Comparison of ENCODE assay signal across 20 cellular contexts in the genomic region with DNA sequence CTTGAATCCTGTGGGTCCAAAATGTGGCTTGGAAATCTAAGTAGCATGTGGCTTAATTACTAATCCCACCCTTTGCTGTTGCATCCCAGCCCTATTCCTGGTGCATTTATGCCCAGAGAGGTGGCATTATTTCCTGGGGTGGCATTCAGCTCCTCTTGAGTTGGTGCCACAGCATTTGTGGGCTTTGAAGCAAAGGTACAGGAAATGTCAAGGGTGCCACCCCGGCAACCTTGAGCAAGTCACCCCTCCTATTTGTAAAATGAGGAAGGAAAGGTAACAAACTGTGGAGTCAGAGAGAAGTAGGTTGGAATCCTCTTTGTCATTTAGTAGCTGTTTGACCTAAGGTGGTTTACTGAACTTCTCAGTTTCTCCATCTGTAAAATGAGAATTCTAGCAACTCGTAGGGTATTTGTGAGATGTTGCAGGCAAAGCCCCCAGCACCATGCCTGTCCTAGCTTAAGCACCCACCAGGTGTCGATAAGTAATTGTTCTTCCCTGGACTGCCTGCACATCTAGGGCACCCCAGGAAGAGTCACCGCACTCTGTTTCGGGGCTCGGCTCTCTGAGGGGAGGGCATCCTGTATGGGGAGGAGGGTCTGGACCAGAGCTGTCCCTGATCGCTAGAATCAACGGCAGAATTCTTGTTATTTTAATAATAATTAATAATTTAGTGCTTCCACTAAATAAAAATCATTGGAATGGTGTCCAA. TPM values are rescaled to one million over a fixed set of nuclear protein-coding genes. Genes with fewer than 3 reads are reported as not detected.
A peak's percentile ranks its signal among the peaks of the same experiment; 100 is the strongest.
DNase-seq lines count a peak whose midpoint lies in the region; ATAC-seq, FAIRE-seq and TF ChIP-seq lines count a peak whose summit lies in the region.
"Had no signal": no experiment of that assay in that cellular context is flagged by ENCODE, and none has a peak within 500 bp of the region (broad histone marks: within the 10 kb centered on the region; RNA-seq: fewer than 3 reads in every experiment).

No MANE protein-coding gene starts in this region.

- peaks cover 5% of the 10 kb centered on the region for H3K36me3 ChIP-seq in CD4-positive, alpha-beta memory T cell (ENCODE audit: insufficient read depth, low read length)
- H3K36me3 ChIP-seq in neutrophil (peaks cover 42% of the 10 kb centered on the region), tibial nerve (no peaks in the 10 kb centered on the region)
- H3K36me3 ChIP-seq: HAP-1, upper lobe of right lung had no signal

- CTCF ChIA-PET in CD4-positive, alpha-beta memory T cell (lab: Charles Lee; ENCODE audit: partially characterized antibody): interaction anchor here (1.0 to 9.8 kb wide), 5 partner anchors 8 to 34 kb away, joined by 4 to 95 read pairs (median 13); no protein-coding TSS in a partner anchor
- CTCF ChIA-PET in activated CD8-positive, alpha-beta memory T cell treated with anti-CD3 and anti-CD28 coated beads, Interleukin-2, amount 10 ng/mL, durations not matched to agents 7 days and 5 days (lab: Charles Lee): interaction anchor here (1.6 to 4.4 kb wide), 2 partner anchors 31 to 178 kb away, joined by 4 to 30 read pairs; no protein-coding TSS in a partner anchor
- CTCF ChIA-PET in MCF 10A (lab: Yijun Ruan, JAX): interaction anchor here (0.6 to 5.2 kb wide), 26 partner anchors 9 to 1020 kb away, joined by 3 to 35 read pairs (median 4); no protein-coding TSS in a partner anchor

- no TSS peak for BruUV-seq in MCF 10A (replicated peaks; lab: Mats Ljungman, UMichigan)

- H3K27ac ChIP-seq in CD4-positive, alpha-beta memory T cell (ENCODE audit: low read depth, low read length): no peak overlapping the region
- H3K27ac ChIP-seq in neutrophil (peak overlapping the region; percentile 92), tibial nerve (no peak overlapping the region)
- H3K27ac ChIP-seq: upper lobe of right lung had no signal

- TF ChIP-seq CTCF in neutrophil (IDR thresholded peaks at IDR 0.05): peak; percentile 17
- no peak for TF ChIP-seq CTCF in MCF 10A (IDR thresholded peaks at IDR 0.05; ENCODE audit: unreplicated experiment)
- TF ChIP-seq CTCF in tibial nerve (IDR thresholded peaks at IDR 0.05): no peak

- intact Hi-C loops in CD4-positive, alpha-beta memory T cell (cut with micrococcal nuclease): no loop called here
- intact Hi-C loops in MCF 10A (cut with micrococcal nuclease): loop anchor here (5.0 to 10.0 kb wide), 2 partner anchors 149 to 221 kb away; partner anchors contain the start of gene ACAN

- H3K4me1 Mint-ChIP-seq in CD4-positive, alpha-beta memory T cell: peaks cover 47 to 91% (median 66%) of the 10 kb centered on the region in 4 donors
- peaks cover 12% of the 10 kb centered on the region for H3K4me1 Mint-ChIP-seq in activated CD8-positive, alpha-beta memory T cell treated with anti-CD3 and anti-CD28 coated beads, Interleukin-2, amount 10 ng/mL, durations not matched to agents 7 days and 5 days
- H3K4me1 Mint-ChIP-seq in MCF 10A (ENCODE audit: insufficient read depth, unreplicated experiment): peaks cover 34% of the 10 kb centered on the region

- peak overlapping the region in 7 of 8 donors; percentile 55 to 84 (median 67) for H3K4me3 Mint-ChIP-seq in CD4-positive, alpha-beta memory T cell
- H3K4me3 Mint-ChIP-seq in activated CD8-positive, alpha-beta memory T cell treated with anti-CD3 and anti-CD28 coated beads, Interleukin-2, amount 10 ng/mL, durations not matched to agents 7 days and 5 days: no peak overlapping the region
- H3K4me3 Mint-ChIP-seq in MCF 10A (ENCODE audit: unreplicated experiment): no peak overlapping the region

- no peak for TF ChIP-seq EP300 in tibial nerve (IDR thresholded peaks at IDR 0.05)

- peaks cover 72% of the 10 kb centered on the region for H3K4me1 ChIP-seq in CD4-positive, alpha-beta memory T cell (ENCODE audit: insufficient read depth, low read length)
- H3K4me1 ChIP-seq in neutrophil (ENCODE audit: control insufficient read depth in 1 of 2, insufficient read depth in 1 of 2, low read depth in 1 of 2, low read length in 1 of 2): peaks cover 50 to 66% of the 10 kb centered on the region in 2 experiments
- H3K4me1 ChIP-seq in tibial nerve: peaks cover 0 to 45% (median 10%) of the 10 kb centered on the region in 4 donors
- H3K4me1 ChIP-seq: HAP-1, upper lobe of right lung had no signal

- H3K27me3 Mint-ChIP-seq in CD4-positive, alpha-beta memory T cell: no peaks in the 10 kb centered on the region
- no peaks in the 10 kb centered on the region for H3K27me3 Mint-ChIP-seq in activated CD8-positive, alpha-beta memory T cell treated with anti-CD3 and anti-CD28 coated beads, Interleukin-2, amount 10 ng/mL, durations not matched to agents 7 days and 5 days
- H3K27me3 Mint-ChIP-seq in MCF 10A (ENCODE audit: insufficient read depth, unreplicated experiment): no peaks in the 10 kb centered on the region

- FAIRE-seq in GM18507 (lab: Jason Lieb, UNC): peak; percentile 38

- no peak for TF ChIP-seq POLR2A in tibial nerve (IDR thresholded peaks at IDR 0.05)

- peak overlapping the region; percentile 65 to 90 (median 81) for H3K27ac Mint-ChIP-seq in CD4-positive, alpha-beta memory T cell
- H3K27ac Mint-ChIP-seq in activated CD8-positive, alpha-beta memory T cell treated with anti-CD3 and anti-CD28 coated beads, Interleukin-2, amount 10 ng/mL, durations not matched to agents 7 days and 5 days: no peak overlapping the region
- no peak overlapping the region for H3K27ac Mint-ChIP-seq in MCF 10A (ENCODE audit: low read depth, unreplicated experiment)

- POLR2A ChIA-PET in CD4-positive, alpha-beta memory T cell (lab: Charles Lee; ENCODE audit: partially characterized antibody): interaction anchor here (1.5 to 9.2 kb wide), 3 partner anchors 29 to 189 kb away, joined by 4 to 113 read pairs (median 13); partner anchors contain the start of genes MRPL46 and MRPS11
- POLR2A ChIA-PET in MCF 10A (lab: Yijun Ruan, JAX): interaction anchor here (0.7 to 1.2 kb wide), 2 partner anchors 241 to 361 kb away, joined by 3 to 4 read pairs; no protein-coding TSS in a partner anchor

- DNase-seq in CD4-positive, alpha-beta memory T cell: no peak
- no peak for DNase-seq in GM18507 (ENCODE audit: extremely low spot score, insufficient read length, low read depth)
- DNase-seq in activated CD8-positive, alpha-beta memory T cell treated with anti-CD3 and anti-CD28 coated beads, Interleukin-2, amount 10 ng/mL, durations not matched to agents 7 days and 5 days: peak; percentile 33
- DNase-seq in cerebellar cortex (ENCODE audit: low spot score): no peak
- DNase-seq in MCF 10A (ENCODE audit: unreplicated experiment): no peak
- DNase-seq in tibial nerve (ENCODE audit: low spot score in 2 of 2): no peak
- no peak for DNase-seq in GM19240 (ENCODE audit: insufficient read length, low spot score)
- DNase-seq: aorta; Calu3; left ventricle myocardium superior; NCI-H1417 treated with DMSO at 0.1 percent for 48 hours; NCI-H2171; NCI-H774; occipital lobe; PC-3; right cardiac atrium; stimulated activated naive CD4-positive, alpha-beta T cell treated with Interleukin-2 at 50 U/mL for 16 hours; upper lobe of right lung had no signal

- no peaks in the 10 kb centered on the region for H3K27me3 ChIP-seq in CD4-positive, alpha-beta memory T cell (ENCODE audit: insufficient read depth, low read length)
- no peaks in the 10 kb centered on the region for H3K27me3 ChIP-seq in neutrophil
- H3K27me3 ChIP-seq in tibial nerve: no peaks in the 10 kb centered on the region
- H3K27me3 ChIP-seq: upper lobe of right lung had no signal

- peaks cover 20 to 36% of the 10 kb centered on the region in 2 donors for H3K36me3 Mint-ChIP-seq in CD4-positive, alpha-beta memory T cell
- H3K36me3 Mint-ChIP-seq in activated CD8-positive, alpha-beta memory T cell treated with anti-CD3 and anti-CD28 coated beads, Interleukin-2, amount 10 ng/mL, durations not matched to agents 7 days and 5 days: peaks cover 28% of the 10 kb centered on the region
- H3K36me3 Mint-ChIP-seq in MCF 10A (ENCODE audit: insufficient read depth, unreplicated experiment): no peaks in the 10 kb centered on the region

- 89 to 90% methylated on average over 8 of the region's 8 CpGs for WGBS in tibial nerve, 2 donors

- peak overlapping the region in 1 of 2 donors; percentile 39 for H3K4me3 ChIP-seq in CD4-positive, alpha-beta memory T cell (ENCODE audit: low read length in 2 of 2)
- H3K4me3 ChIP-seq in neutrophil (ENCODE audit: low read depth in 1 of 2, low read length in 1 of 2): peak overlapping the region; percentile 28 to 42
- H3K4me3 ChIP-seq in tibial nerve: no peak overlapping the region
- H3K4me3 ChIP-seq: HAP-1, upper lobe of right lung had no signal

- no peaks in the 10 kb centered on the region for H3K9me3 ChIP-seq in CD4-positive, alpha-beta memory T cell (ENCODE audit: control insufficient read depth in 1 of 2, low read length in 2 of 2)
- H3K9me3 ChIP-seq in neutrophil (no peaks in the 10 kb centered on the region), tibial nerve (no peaks in the 10 kb centered on the region)
- H3K9me3 ChIP-seq: HAP-1, upper lobe of right lung had no signal

- H3K9me3 Mint-ChIP-seq in CD4-positive, alpha-beta memory T cell: no peaks in the 10 kb centered on the region
- no peaks in the 10 kb centered on the region for H3K9me3 Mint-ChIP-seq in activated CD8-positive, alpha-beta memory T cell treated with anti-CD3 and anti-CD28 coated beads, Interleukin-2, amount 10 ng/mL, durations not matched to agents 7 days and 5 days (ENCODE audit: low read depth)
- no peaks in the 10 kb centered on the region for H3K9me3 Mint-ChIP-seq in MCF 10A (ENCODE audit: unreplicated experiment)

- ATAC-seq in activated CD8-positive, alpha-beta memory T cell treated with anti-CD3 and anti-CD28 coated beads, Interleukin-2, amount 10 ng/mL, durations not matched to agents 7 days and 5 days: no peak
- ATAC-seq: left ventricle myocardium superior, PC-3, right cardiac atrium, upper lobe of right lung had no signal

RNA-seq across cellular contexts. Expression of gene ISG20, which starts 17.1 kb away (rescaled TPM):
- total RNA-seq in CD4-positive, alpha-beta memory T cell: 100 to 1,000 TPM; 144 to 153 TPM
- 100 to 1,000 TPM; 494 to 667 TPM for polyA plus RNA-seq in CD4-positive, alpha-beta memory T cell
- 100 to 1,000 TPM; 155 to 379 TPM for total RNA-seq in activated CD8-positive, alpha-beta memory T cell treated with anti-CD3 and anti-CD28 coated beads, Interleukin-2, amount 10 ng/mL, durations not matched to agents 7 days and 5 days
- total RNA-seq in MCF 10A (2022) (9.7 and 20.0 TPM in 2 replicates), tibial nerve (10 to 100 TPM; 18.2 to 34.5 (median 23.8) TPM)
- total RNA-seq: occipital lobe had no signal

RNA-seq across cellular contexts. Expression of gene AEN, which starts 34.8 kb away (rescaled TPM):
- 10 to 100 TPM; 54.5 to 56.8 TPM for total RNA-seq in CD4-positive, alpha-beta memory T cell
- polyA plus RNA-seq in CD4-positive, alpha-beta memory T cell: 10 to 100 TPM; 33.2 to 35.8 TPM
- total RNA-seq in activated CD8-positive, alpha-beta memory T cell treated with anti-CD3 and anti-CD28 coated beads, Interleukin-2, amount 10 ng/mL, durations not matched to agents 7 days and 5 days: 10 to 100 TPM; 55.7 to 57.4 TPM
- total RNA-seq in MCF 10A (2022) (48.7 and 67.6 TPM in 2 replicates), tibial nerve (10 to 100 TPM; 10.1 to 17.8 (median 13.1) TPM)

Comparison
In these comparisons a context has a peak if more than half of its experiments do, and no peak if none do; other contexts are left out.
1. H3K4me3 ChIP-seq: peak in neutrophil (2 of 2); none in tibial nerve (0 of 4).
2. H3K27ac Mint-ChIP-seq: peak in CD4-positive, alpha-beta memory T cell (7 of 7); none in activated CD8-positive, alpha-beta memory T cell treated with anti-CD3 and anti-CD28 coated beads, Interleukin-2, amount 10 ng/mL, durations not matched to agents 7 days and 5 days (single experiment) and MCF 10A (single experiment).
3. H3K4me3 Mint-ChIP-seq: peak in CD4-positive, alpha-beta memory T cell (7 of 8); none in activated CD8-positive, alpha-beta memory T cell treated with anti-CD3 and anti-CD28 coated beads, Interleukin-2, amount 10 ng/mL, durations not matched to agents 7 days and 5 days (single experiment) and MCF 10A (single experiment).